In genomic region chr5:115418788-115419187, GRCh38 we compare ENCODE assay signal across 16 cellular contexts.
DNase-seq lines count a peak whose midpoint lies in the region; ATAC-seq, FAIRE-seq and TF ChIP-seq lines count a peak whose summit lies in the region.
"Had no signal": no experiment of that assay in that cellular context is flagged by ENCODE, and none has a peak within 500 bp of the region (broad histone marks: within the 10 kb centered on the region; RNA-seq: fewer than 3 reads in every experiment).

No MANE protein-coding gene starts in this region.

- H4K8ac ChIP-seq in IMR-90 (ENCODE audit: low read depth in 2 of 2, low read length in 2 of 2): no peak overlapping the region

- intact Hi-C loops in IMR-90 (cut with micrococcal nuclease): no loop called here
- intact Hi-C loops in ascending aorta (cut with DNase I): no loop called here

- no peak for FAIRE-seq in GM12892 (lab: Jason Lieb, UNC)

- peak overlapping the region; percentile 76; the same call in 1 of the 3 replicates for H2BK15ac ChIP-seq in IMR-90 (ENCODE audit: low read depth, low read length)

- H3K4me2 ChIP-seq in IMR-90 (ENCODE audit: low read depth, low read length): no peak overlapping the region
- H3K4me2 ChIP-seq: GM23338 had no signal

- no peak overlapping the region for H2AFZ ChIP-seq in IMR-90 (replicated peaks; ENCODE audit: low read length, poor library complexity)
- H2AFZ ChIP-seq: GM23338 had no signal

- peak overlapping the region; percentile 13; the same call in 1 of the 2 replicates for H3K14ac ChIP-seq in IMR-90 (replicated peaks; ENCODE audit: low read depth, low read length)

- H2BK5ac ChIP-seq in IMR-90 (ENCODE audit: low read depth, low read length, poor library complexity, severe bottlenecking): no peak overlapping the region

- peak overlapping the region; percentile 50; the same call in 1 of the 2 replicates for H4K91ac ChIP-seq in IMR-90 (ENCODE audit: insufficient read depth, low read depth, low read length)

- H2BK20ac ChIP-seq in IMR-90 (ENCODE audit: low read depth, low read length): peak overlapping the region; percentile 74; the same call in 1 of the 2 replicates

- H3K4me1 ChIP-seq in IMR-90 (ENCODE audit: control insufficient read depth, insufficient read depth, low read length) (peaks cover 14% of the 10 kb centered on the region), ascending aorta (no peaks in the 10 kb centered on the region)

- ATAC-seq in IMR-90 (ENCODE audit: low read depth): no peak
- ATAC-seq in HG02973 (IDR thresholded peaks at IDR 0.05; ENCODE audit: unreplicated experiment): no peak
- ATAC-seq: GM23338 had no signal

- no peaks in the 10 kb centered on the region for H3K36me3 ChIP-seq in IMR-90 (ENCODE audit: control insufficient read depth, insufficient read depth, low read length)
- H3K36me3 ChIP-seq in MG63: no peaks in the 10 kb centered on the region
- H3K36me3 ChIP-seq in ascending aorta: no peaks in the 10 kb centered on the region
- H3K36me3 ChIP-seq: suprapubic skin had no signal

- CTCF ChIA-PET in IMR-90 (lab: Yijun Ruan, JAX): no interaction called here

- peak overlapping the region; percentile 52; the same call in 1 of the 2 replicates for H2AK5ac ChIP-seq in IMR-90 (ENCODE audit: low read depth, low read length)

- no peak overlapping the region for H3K56ac ChIP-seq in IMR-90 (ENCODE audit: extremely low read depth, insufficient read depth, low read length)

- BruUV-seq in IMR-90 (replicated peaks; lab: Mats Ljungman, UMichigan): no TSS peak

- H2AK9ac ChIP-seq in IMR-90 (replicated peaks; ENCODE audit: low read depth, low read length, poor library complexity): no peak overlapping the region

- no peak for TF ChIP-seq RAD21 in IMR-90 (IDR thresholded peaks at IDR 0.05; ENCODE audit: low read length)

- no peaks in the 10 kb centered on the region for H4K20me1 ChIP-seq in IMR-90 (ENCODE audit: insufficient read depth, low read length)

- H3K23ac ChIP-seq in IMR-90 (ENCODE audit: low read depth, low read length): no peak overlapping the region

- H3K27me3 ChIP-seq in IMR-90 (ENCODE audit: control insufficient read depth, insufficient read depth, low read length): no peaks in the 10 kb centered on the region
- H3K27me3 ChIP-seq in MG63: no peaks in the 10 kb centered on the region
- no peaks in the 10 kb centered on the region for H3K27me3 ChIP-seq in ascending aorta
- H3K27me3 ChIP-seq: suprapubic skin had no signal

- H2BK120ac ChIP-seq in IMR-90 (ENCODE audit: low read depth, low read length): peak overlapping the region; percentile 64; the same call in 1 of the 2 replicates

- no peaks in the 10 kb centered on the region for H3K79me1 ChIP-seq in IMR-90 (ENCODE audit: low read depth in 1 of 2, low read length in 2 of 2)

- H3K9me3 ChIP-seq in IMR-90 (ENCODE audit: control insufficient read depth, insufficient read depth, low read length): no peaks in the 10 kb centered on the region
- no peaks in the 10 kb centered on the region for H3K9me3 ChIP-seq in MG63
- H3K9me3 ChIP-seq in ascending aorta: no peaks in the 10 kb centered on the region
- H3K9me3 ChIP-seq: suprapubic skin had no signal

- DNase-seq in DMS153 (lab: John Stamatoyannopoulos, UW) (peak; percentile 80), IMR-90 (no peak), NCI-H510A (lab: John Stamatoyannopoulos, UW) (peak; percentile 64), dermis blood vessel endothelial cell (peak; percentile 7), MG63 (no peak), GM12892 (ENCODE audit: insufficient read length) (no peak), ascending aorta (ENCODE audit: low spot score in 2 of 2) (no peak)
- DNase-seq: activated CD8-positive, alpha-beta memory T cell treated with anti-CD3 and anti-CD28 coated beads, Interleukin-2, amount 50 U/mL, for 4 hours; activated naive CD4-positive, alpha-beta T cell treated with anti-CD3 and anti-CD28 coated beads for 36 hours; DND-41; stimulated activated CD4-positive, alpha-beta T cell treated with anti-CD3 and anti-CD28 coated beads, Interleukin-2, amount 100 ng/mL, for 48 hours; stimulated activated CD8-positive, alpha-beta memory T cell treated with anti-CD3 and anti-CD28 coated beads, Interleukin-4, amount 100 ng/mL, for 48 hours; T-helper 9 cell had no signal

- no peak overlapping the region for H3K27ac ChIP-seq in IMR-90 (ENCODE audit: insufficient read depth, low read length)
- H3K27ac ChIP-seq in ascending aorta: no peak overlapping the region
- H3K27ac ChIP-seq: suprapubic skin had no signal

- no peak overlapping the region for H3K9ac ChIP-seq in IMR-90 (ENCODE audit: low read depth, low read length)

- dilution Hi-C loops in IMR-90 (cut with HindIII; ENCODE audit: low sequenced_read_pairs, unreplicated experiment): no loop called here

- TF ChIP-seq POLR2A in IMR-90 (IDR thresholded peaks at IDR 0.05; ENCODE audit: low read depth, low read length): no peak
- no peak for TF ChIP-seq POLR2A in GM12892 (IDR thresholded peaks at IDR 0.05; ENCODE audit: low read depth, low read length)

- TF ChIP-seq CTCF in IMR-90 (conservative IDR thresholded peaks at IDR 0.05; ENCODE audit: low read depth, low read length) (no peak), ascending aorta (IDR thresholded peaks at IDR 0.05) (no peak)

- H3K4me3 ChIP-seq in IMR-90 (ENCODE audit: insufficient read depth, low read depth, low read length) (no peak overlapping the region), MG63 (no peak overlapping the region), ascending aorta (no peak overlapping the region)
- H3K4me3 ChIP-seq: GM23338, suprapubic skin had no signal

- POLR2A ChIA-PET in IMR-90 (lab: Charles Lee; ENCODE audit: unreplicated experiment): no interaction called here

- H3K18ac ChIP-seq in IMR-90 (ENCODE audit: low read depth, low read length): no peak overlapping the region

- H4K5ac ChIP-seq in IMR-90 (ENCODE audit: low read depth, low read length): no peak overlapping the region

- in situ Hi-C loops in IMR-90 (cut with MboI; ENCODE audit: low sequenced_read_pairs): no loop called here

- peak overlapping the region; percentile 22 for H3K4ac ChIP-seq in IMR-90 (ENCODE audit: low read depth, low read length)

- 100% methylated on average over 1 of the region's 5 CpGs; no CpG with 5 or more reads in 1 of the 2 experiments for WGBS in IMR-90 (ENCODE audit: extremely low coverage in 2 of 2, insufficient read length in 1 of 2), 2 experiments

- H3K9me1 ChIP-seq in IMR-90 (ENCODE audit: insufficient read depth, low read length): peaks cover 8% of the 10 kb centered on the region

TF ChIP-seq in IMR-90, 13 proteins besides CTCF, POLR2A, EP300 and RAD21:
- no peak for TF ChIP-seq RCOR1 (IDR thresholded peaks at IDR 0.05; ENCODE audit: insufficient replicate concordance, low read length)
- no peak for TF ChIP-seq FOS (IDR thresholded peaks at IDR 0.05; ENCODE audit: low read depth, low read length)
- no peak for TF ChIP-seq BHLHE40 (IDR thresholded peaks at IDR 0.05; ENCODE audit: low read depth, low read length)
- TF ChIP-seq CEBPB (IDR thresholded peaks at IDR 0.05; ENCODE audit: low read depth, low read length): no peak
- no peak for TF ChIP-seq MXI1 (IDR thresholded peaks at IDR 0.05; ENCODE audit: borderline replicate concordance, low read depth, low read length)

Comparison
In these comparisons a context has a peak if more than half of its experiments do, and no peak if none do; other contexts are left out.
1. DNase-seq: peak in DMS153 (single experiment), NCI-H510A (single experiment) and dermis blood vessel endothelial cell (single experiment); none in IMR-90 (single experiment), MG63 (single experiment), GM12892 (single experiment) and ascending aorta (0 of 2).